In genomic region chr2:56474412-56475158, GRCh38 we compare ENCODE assay signal across 12 cellular contexts.
A peak's percentile ranks its signal among the peaks of the same experiment; 100 is the strongest.
DNase-seq lines count a peak whose midpoint lies in the region; ATAC-seq and TF ChIP-seq lines count a peak whose summit lies in the region.
"Had no signal": no experiment of that assay in that cellular context is flagged by ENCODE, and none has a peak within 500 bp of the region (broad histone marks: within the 10 kb centered on the region; RNA-seq: fewer than 3 reads in every experiment).

No MANE protein-coding gene starts in this region.

- H3K36me3 ChIP-seq in adipocyte (ENCODE audit: control insufficient read depth, insufficient read depth, low read length, severe bottlenecking) (no peaks in the 10 kb centered on the region), left lung (no peaks in the 10 kb centered on the region), WERI-Rb-1 (no peaks in the 10 kb centered on the region), colonic mucosa (no peaks in the 10 kb centered on the region)
- H3K36me3 ChIP-seq: suprapubic skin had no signal

- TF ChIP-seq CTCF in left lung (IDR thresholded peaks at IDR 0.05): no peak
- TF ChIP-seq CTCF in WERI-Rb-1 (IDR thresholded peaks at IDR 0.05; ENCODE audit: low read depth, low read length): no peak
- TF ChIP-seq CTCF in colonic mucosa (IDR thresholded peaks at IDR 0.05): no peak

- H3K27ac ChIP-seq in left lung (no peak overlapping the region), WERI-Rb-1 (no peak overlapping the region), colonic mucosa (no peak overlapping the region)
- H3K27ac ChIP-seq: suprapubic skin had no signal

- ATAC-seq in left lung (peak; percentile 80), HG03521 (IDR thresholded peaks at IDR 0.05; ENCODE audit: unreplicated experiment) (no peak)

- no peaks in the 10 kb centered on the region for H3K9me3 ChIP-seq in adipocyte (ENCODE audit: control insufficient read depth, low read length)
- no peaks in the 10 kb centered on the region for H3K9me3 ChIP-seq in left lung
- no peaks in the 10 kb centered on the region for H3K9me3 ChIP-seq in WERI-Rb-1 (ENCODE audit: severe bottlenecking)
- no peaks in the 10 kb centered on the region for H3K9me3 ChIP-seq in colonic mucosa
- H3K9me3 ChIP-seq: suprapubic skin had no signal

- intact Hi-C loops in left lung (cut with DNase I) (no loop called here), colonic mucosa (cut with DNase I) (no loop called here)

- peak; percentile 45 for DNase-seq in DMS53 treated with DMSO at 0.1 percent for 48 hours (lab: John Stamatoyannopoulos, UW; ENCODE audit: unreplicated experiment)
- peak; percentile 41 for DNase-seq in NCI-H1436 treated with DMSO at 0.1 percent for 48 hours (lab: John Stamatoyannopoulos, UW)
- peak; percentile 79 for DNase-seq in adipocyte (ENCODE audit: low read depth)
- DNase-seq in left lung: no peak
- DNase-seq in germinal center (ENCODE audit: low spot score): no peak
- no peak for DNase-seq in WERI-Rb-1
- DNase-seq in colonic mucosa: no peak
- DNase-seq: activated CD4-positive, alpha-beta T cell treated with anti-CD3 and anti-CD28 coated beads, Interleukin-2, amount 10 ng/mL, durations not matched to agents 24 days and 14 days; DND-41; stimulated activated CD4-positive, alpha-beta T cell treated with anti-CD3 and anti-CD28 coated beads, Interleukin-12 subunit alpha, Interleukin-12 subunit beta, amount 100 ng/mL, for 4 hours had no signal

- no peak overlapping the region for H3K4me3 ChIP-seq in adipocyte (ENCODE audit: low read length)
- H3K4me3 ChIP-seq in left lung: no peak overlapping the region
- H3K4me3 ChIP-seq in WERI-Rb-1 (ENCODE audit: low read depth, low read length): no peak overlapping the region
- H3K4me3 ChIP-seq in colonic mucosa: no peak overlapping the region
- H3K4me3 ChIP-seq: suprapubic skin had no signal

- H3K9ac ChIP-seq in adipocyte (ENCODE audit: low read length) (no peak overlapping the region), colonic mucosa (ENCODE audit: low read depth in 2 of 2, low read length in 2 of 2) (no peak overlapping the region)

- no peaks in the 10 kb centered on the region for H3K27me3 ChIP-seq in adipocyte (replicated peaks; ENCODE audit: control insufficient read depth, insufficient read depth, low read length)
- no peaks in the 10 kb centered on the region for H3K27me3 ChIP-seq in left lung
- H3K27me3 ChIP-seq in WERI-Rb-1 (ENCODE audit: insufficient read depth, low read depth, severe bottlenecking): no peaks in the 10 kb centered on the region
- no peaks in the 10 kb centered on the region for H3K27me3 ChIP-seq in colonic mucosa
- H3K27me3 ChIP-seq: suprapubic skin had no signal

- H3K4me1 ChIP-seq in adipocyte (ENCODE audit: control insufficient read depth, insufficient read depth, low read length): peaks cover 27% of the 10 kb centered on the region
- H3K4me1 ChIP-seq in left lung: no peaks in the 10 kb centered on the region
- no peaks in the 10 kb centered on the region for H3K4me1 ChIP-seq in colonic mucosa
- H3K4me1 ChIP-seq: suprapubic skin had no signal

Comparison
In these comparisons a context has a peak if more than half of its experiments do, and no peak if none do; other contexts are left out.
1. DNase-seq: peak in DMS53 treated with DMSO at 0.1 percent for 48 hours (single experiment), NCI-H1436 treated with DMSO at 0.1 percent for 48 hours (single experiment) and adipocyte (single experiment); none in left lung (0 of 2), germinal center (single experiment), WERI-Rb-1 (single experiment) and colonic mucosa (single experiment).